24 cellular contexts compared by ENCODE assay signal in the genomic region with DNA sequence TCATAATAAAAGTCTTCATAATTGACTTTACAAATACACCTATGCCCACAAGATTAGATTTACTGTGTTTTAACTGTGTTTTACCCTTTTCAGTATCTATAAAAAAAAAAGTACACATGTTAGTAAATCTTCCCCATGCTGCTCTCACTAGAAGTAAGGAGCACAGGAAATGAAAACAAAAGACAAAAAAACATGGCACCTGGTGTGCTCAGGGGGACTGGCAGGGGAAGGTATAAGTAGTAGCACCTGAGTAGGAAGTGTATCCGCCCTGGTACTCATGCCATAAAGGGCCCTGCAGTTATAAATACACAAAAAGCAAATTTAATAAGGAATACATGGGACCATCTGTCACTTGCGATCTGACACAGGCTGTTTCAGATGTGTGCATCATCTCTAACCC. TPM values are rescaled to one million over a fixed set of nuclear protein-coding genes. Genes with fewer than 3 reads are reported as not detected.
DNase-seq lines count a peak whose midpoint lies in the region; ATAC-seq and TF ChIP-seq lines count a peak whose summit lies in the region.
"Had no signal": no experiment of that assay in that cellular context is flagged by ENCODE, and none has a peak within 500 bp of the region (broad histone marks: within the 10 kb centered on the region; RNA-seq: fewer than 3 reads in every experiment).

No MANE protein-coding gene starts in this region.

- DNase-seq in NCI-H2171 treated with DMSO at 0.1 percent for 48 hours (lab: John Stamatoyannopoulos, UW) (peak; percentile 36), NCI-H2171 (lab: John Stamatoyannopoulos, UW) (no peak), NCI-H524 treated with DMSO at 0.1 percent for 48 hours (lab: John Stamatoyannopoulos, UW) (peak; percentile 18), WTC11 (ENCODE audit: low spot score) (no peak), trophoblast cell (no peak), NCI-H2107 (lab: John Stamatoyannopoulos, UW) (no peak)
- DNase-seq: C1 segment of cervical spinal cord; CD4-positive, alpha-beta memory T cell; COR-L47; DMS79; EL; GDM1; GM23248; NCI-H1048; NCI-H146; NCI-H226; OCI-M1; SIG-M5 had no signal

- peaks cover 5% of the 10 kb centered on the region for H3K79me1 ChIP-seq in trophoblast cell (ENCODE audit: low read length)

- H3K18ac ChIP-seq in trophoblast cell (ENCODE audit: low read length): no peak overlapping the region

- peaks cover 11% of the 10 kb centered on the region for H3K4me1 Mint-ChIP-seq in WTC11
- H3K4me1 Mint-ChIP-seq: CD4-positive, alpha-beta memory T cell; IgD-negative memory B cell had no signal

- no peaks in the 10 kb centered on the region for H3K9me3 Mint-ChIP-seq in WTC11
- H3K9me3 Mint-ChIP-seq: IgD-negative memory B cell had no signal

- no peak overlapping the region for H4K12ac ChIP-seq in trophoblast cell (ENCODE audit: low read depth, low read length)

- no peak overlapping the region for H3K23ac ChIP-seq in trophoblast cell (ENCODE audit: low read length)

- no peak overlapping the region for H3K4me3 ChIP-seq in trophoblast cell (ENCODE audit: low read depth, low read length)
- H3K4me3 ChIP-seq: GM12878, GM23248, HAP-1, SK-N-MC had no signal

- POLR2A ChIA-PET in WTC11 (lab: Charles Lee): no interaction called here

- TF ChIP-seq CTCF in WTC11 (IDR thresholded peaks at IDR 0.05): no peak

- H3K4me3 Mint-ChIP-seq in WTC11: no peak overlapping the region
- H3K4me3 Mint-ChIP-seq: CD4-positive, alpha-beta memory T cell; IgD-negative memory B cell had no signal

- no peak overlapping the region for H3K4ac ChIP-seq in trophoblast cell (ENCODE audit: low read depth, low read length)

- no CpG with 5 or more reads among the region's 2 CpGs for WGBS in trophoblast cell (ENCODE audit: extremely low coverage, insufficient coverage, insufficient read length)

- H2AK5ac ChIP-seq in trophoblast cell (ENCODE audit: low read length): no peak overlapping the region

- H2BK5ac ChIP-seq in trophoblast cell (ENCODE audit: low read depth, low read length, poor library complexity): no peak overlapping the region

- H3K9me3 ChIP-seq in trophoblast cell (ENCODE audit: insufficient read depth, low read depth, low read length): no peaks in the 10 kb centered on the region
- H3K9me3 ChIP-seq: HAP-1 had no signal

- H4K8ac ChIP-seq in trophoblast cell (ENCODE audit: low read depth, low read length): peak overlapping the region; percentile 37

- H3K4me1 ChIP-seq in trophoblast cell (ENCODE audit: control insufficient read depth in 1 of 2, insufficient read depth in 2 of 2, low read length in 2 of 2): peaks cover 7 to 10% of the 10 kb centered on the region in 2 experiments
- H3K4me1 ChIP-seq: HAP-1 had no signal

- H3K27me3 Mint-ChIP-seq in WTC11 (ENCODE audit: low read depth): peaks cover 25% of the 10 kb centered on the region

- H2AFZ ChIP-seq in trophoblast cell (ENCODE audit: insufficient read depth, low read length, poor library complexity): no peak overlapping the region
- H2AFZ ChIP-seq: GM23248 had no signal

- no peaks in the 10 kb centered on the region for H3K36me3 ChIP-seq in trophoblast cell (ENCODE audit: control insufficient read depth in 1 of 2, insufficient read depth in 2 of 2, low read length in 2 of 2)
- H3K36me3 ChIP-seq: HAP-1 had no signal

- H2BK120ac ChIP-seq in trophoblast cell (ENCODE audit: insufficient read depth, low read length, poor library complexity): no peak overlapping the region

- H3K27ac Mint-ChIP-seq in WTC11: no peak overlapping the region
- H3K27ac Mint-ChIP-seq: CD4-positive, alpha-beta memory T cell; IgD-negative memory B cell had no signal

- peaks cover 2% of the 10 kb centered on the region for H3K79me2 ChIP-seq in trophoblast cell (ENCODE audit: control insufficient read depth, insufficient read depth, low read length, poor library complexity)

- CTCF ChIA-PET in WTC11 (lab: Charles Lee): interaction anchor here (1.0 kb wide), 1 partner anchor 8 kb away, joined by 7 read pairs; no protein-coding TSS in a partner anchor

- no peak overlapping the region for H4K91ac ChIP-seq in trophoblast cell (ENCODE audit: low read depth, low read length)

- H3K4me2 ChIP-seq in trophoblast cell (ENCODE audit: low read length): no peak overlapping the region

- H3K14ac ChIP-seq in trophoblast cell (ENCODE audit: low read length): no peak overlapping the region

- ATAC-seq in WTC11: peak; percentile 36; the same call in 1 of the 2 replicates
- ATAC-seq in HG03196 (IDR thresholded peaks at IDR 0.05; ENCODE audit: unreplicated experiment): no peak
- ATAC-seq: GM12878 had no signal

- no peak overlapping the region for H3K27ac ChIP-seq in trophoblast cell (ENCODE audit: low read depth, low read length)
- H3K27ac ChIP-seq: GM23248, SK-N-MC had no signal

- H3K36me3 Mint-ChIP-seq in WTC11: no peaks in the 10 kb centered on the region
- H3K36me3 Mint-ChIP-seq: CD4-positive, alpha-beta memory T cell; IgD-negative memory B cell had no signal

- no peaks in the 10 kb centered on the region for H3K27me3 ChIP-seq in trophoblast cell (ENCODE audit: insufficient read depth, low read length)

- no peak overlapping the region for H2BK12ac ChIP-seq in trophoblast cell (ENCODE audit: low read length)

- no peak overlapping the region for H3K9ac ChIP-seq in trophoblast cell (ENCODE audit: low read length)
- H3K9ac ChIP-seq: GM23248 had no signal

TF ChIP-seq in WTC11, 78 proteins besides CTCF, POLR2A, EP300 and RAD21 (continues in another document):
- TF ChIP-seq ESRRA (CRISPR knock-in tag; IDR thresholded peaks at IDR 0.05; ENCODE audit: borderline replicate concordance) (no peak), CBFB (CRISPR knock-in tag; IDR thresholded peaks at IDR 0.05; ENCODE audit: low read depth) (no peak), NR2C2 (CRISPR knock-in tag; IDR thresholded peaks at IDR 0.05) (no peak), E2F5 (CRISPR knock-in tag; IDR thresholded peaks at IDR 0.05) (no peak), ARID4B (CRISPR knock-in tag; IDR thresholded peaks at IDR 0.05; ENCODE audit: borderline replicate concordance) (no peak)
- TF ChIP-seq, protein P1, sequence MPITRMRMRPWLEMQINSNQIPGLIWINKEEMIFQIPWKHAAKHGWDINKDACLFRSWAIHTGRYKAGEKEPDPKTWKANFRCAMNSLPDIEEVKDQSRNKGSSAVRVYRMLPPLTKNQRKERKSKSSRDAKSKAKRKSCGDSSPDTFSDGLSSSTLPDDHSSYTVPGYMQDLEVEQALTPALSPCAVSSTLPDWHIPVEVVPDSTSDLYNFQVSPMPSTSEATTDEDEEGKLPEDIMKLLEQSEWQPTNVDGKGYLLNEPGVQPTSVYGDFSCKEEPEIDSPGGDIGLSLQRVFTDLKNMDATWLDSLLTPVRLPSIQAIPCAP (CRISPR knock-in tag; IDR thresholded peaks at IDR 0.05): no peak
- TF ChIP-seq, protein P2, sequence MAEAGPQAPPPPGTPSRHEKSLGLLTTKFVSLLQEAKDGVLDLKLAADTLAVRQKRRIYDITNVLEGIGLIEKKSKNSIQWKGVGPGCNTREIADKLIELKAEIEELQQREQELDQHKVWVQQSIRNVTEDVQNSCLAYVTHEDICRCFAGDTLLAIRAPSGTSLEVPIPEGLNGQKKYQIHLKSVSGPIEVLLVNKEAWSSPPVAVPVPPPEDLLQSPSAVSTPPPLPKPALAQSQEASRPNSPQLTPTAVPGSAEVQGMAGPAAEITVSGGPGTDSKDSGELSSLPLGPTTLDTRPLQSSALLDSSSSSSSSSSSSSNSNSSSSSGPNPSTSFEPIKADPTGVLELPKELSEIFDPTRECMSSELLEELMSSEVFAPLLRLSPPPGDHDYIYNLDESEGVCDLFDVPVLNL (CRISPR knock-in tag; IDR thresholded peaks at IDR 0.05; ENCODE audit: borderline replicate concordance, low read depth): no peak
- TF ChIP-seq, protein P3, sequence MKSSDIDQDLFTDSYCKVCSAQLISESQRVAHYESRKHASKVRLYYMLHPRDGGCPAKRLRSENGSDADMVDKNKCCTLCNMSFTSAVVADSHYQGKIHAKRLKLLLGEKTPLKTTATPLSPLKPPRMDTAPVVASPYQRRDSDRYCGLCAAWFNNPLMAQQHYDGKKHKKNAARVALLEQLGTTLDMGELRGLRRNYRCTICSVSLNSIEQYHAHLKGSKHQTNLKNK (CRISPR knock-in tag; IDR thresholded peaks at IDR 0.05): no peak

RNA-seq across cellular contexts. Expression of gene ALDH1A2, which starts 8.9 kb away (rescaled TPM):
- total RNA-seq in WTC11 (2021): 1.1 to 1.3 TPM (median 1.2 TPM) in 3 replicates
- 1.4 TPM in 2 replicates for polyA plus RNA-seq in trophoblast cell (2013)
- total RNA-seq: T-helper 1 cell treated with Interleukin-12 subunit alpha and Interleukin-12 subunit beta and Interleukin-4 antibody, amounts not matched to agents 30 ng/mL and 1 ng/mL, for 36 hours had no signal
- polyA plus RNA-seq: CD4-positive, alpha-beta memory T cell; IgD-negative memory B cell had no signal

Comparison
In these comparisons a context has a peak if more than half of its experiments do, and no peak if none do; other contexts are left out.
1. DNase-seq: peak in NCI-H2171 treated with DMSO at 0.1 percent for 48 hours (single experiment) and NCI-H524 treated with DMSO at 0.1 percent for 48 hours (single experiment); none in NCI-H2171 (single experiment), WTC11 (single experiment), trophoblast cell (0 of 2) and NCI-H2107 (single experiment).